In genomic region chr20:35012227-35013069, GRCh38 we compare ENCODE assay signal across 1 cellular context.
TF ChIP-seq lines count a peak whose summit lies in the region.

No MANE protein-coding gene starts in this region.

TF ChIP-seq in HepG2, 621 proteins besides CTCF, POLR2A, EP300 and RAD21:
- TF ChIP-seq SKI (IDR thresholded peaks at IDR 0.05; ENCODE audit: partially characterized antibody) (no peak), THAP7 (CRISPR knock-in tag; IDR thresholded peaks at IDR 0.05) (no peak), ZNF263 (CRISPR knock-in tag; IDR thresholded peaks at IDR 0.05) (no peak), ARHGAP35 (CRISPR knock-in tag; IDR thresholded peaks at IDR 0.05; ENCODE audit: borderline replicate concordance) (no peak), CHCHD3 (CRISPR knock-in tag; IDR thresholded peaks at IDR 0.05) (no peak), CHD4 (IDR thresholded peaks at IDR 0.05; ENCODE audit: borderline replicate concordance, low read length) (no peak), ZNF30 (CRISPR knock-in tag; IDR thresholded peaks at IDR 0.05) (no peak)
- TF ChIP-seq, protein P1, sequence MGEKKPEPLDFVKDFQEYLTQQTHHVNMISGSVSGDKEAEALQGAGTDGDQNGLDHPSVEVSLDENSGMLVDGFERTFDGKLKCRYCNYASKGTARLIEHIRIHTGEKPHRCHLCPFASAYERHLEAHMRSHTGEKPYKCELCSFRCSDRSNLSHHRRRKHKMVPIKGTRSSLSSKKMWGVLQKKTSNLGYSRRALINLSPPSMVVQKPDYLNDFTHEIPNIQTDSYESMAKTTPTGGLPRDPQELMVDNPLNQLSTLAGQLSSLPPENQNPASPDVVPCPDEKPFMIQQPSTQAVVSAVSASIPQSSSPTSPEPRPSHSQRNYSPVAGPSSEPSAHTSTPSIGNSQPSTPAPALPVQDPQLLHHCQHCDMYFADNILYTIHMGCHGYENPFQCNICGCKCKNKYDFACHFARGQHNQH (CRISPR knock-in tag; IDR thresholded peaks at IDR 0.05): no peak
- TF ChIP-seq, protein P2, sequence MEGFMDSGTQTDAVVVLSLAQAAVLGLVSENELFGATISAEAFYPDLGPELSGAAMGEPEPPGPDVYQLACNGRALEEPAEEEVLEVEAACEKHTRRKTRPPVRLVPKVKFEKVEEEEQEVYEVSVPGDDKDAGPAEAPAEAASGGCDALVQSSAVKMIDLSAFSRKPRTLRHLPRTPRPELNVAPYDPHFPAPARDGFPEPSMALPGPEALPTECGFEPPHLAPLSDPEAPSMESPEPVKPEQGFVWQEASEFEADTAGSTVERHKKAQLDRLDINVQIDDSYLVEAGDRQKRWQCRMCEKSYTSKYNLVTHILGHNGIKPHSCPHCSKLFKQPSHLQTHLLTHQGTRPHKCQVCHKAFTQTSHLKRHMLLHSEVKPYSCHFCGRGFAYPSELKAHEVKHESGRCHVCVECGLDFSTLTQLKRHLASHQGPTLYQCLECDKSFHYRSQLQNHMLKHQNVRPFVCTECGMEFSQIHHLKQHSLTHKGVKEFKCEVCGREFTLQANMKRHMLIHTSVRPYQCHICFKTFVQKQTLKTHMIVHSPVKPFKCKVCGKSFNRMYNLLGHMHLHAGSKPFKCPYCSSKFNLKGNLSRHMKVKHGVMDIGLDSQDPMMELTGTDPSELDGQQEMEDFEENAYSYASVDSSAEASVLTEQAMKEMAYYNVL (CRISPR knock-in tag; IDR thresholded peaks at IDR 0.05; ENCODE audit: borderline replicate concordance): no peak
